Comparison of ENCODE assay signal across 2 cellular contexts in the genomic region with DNA sequence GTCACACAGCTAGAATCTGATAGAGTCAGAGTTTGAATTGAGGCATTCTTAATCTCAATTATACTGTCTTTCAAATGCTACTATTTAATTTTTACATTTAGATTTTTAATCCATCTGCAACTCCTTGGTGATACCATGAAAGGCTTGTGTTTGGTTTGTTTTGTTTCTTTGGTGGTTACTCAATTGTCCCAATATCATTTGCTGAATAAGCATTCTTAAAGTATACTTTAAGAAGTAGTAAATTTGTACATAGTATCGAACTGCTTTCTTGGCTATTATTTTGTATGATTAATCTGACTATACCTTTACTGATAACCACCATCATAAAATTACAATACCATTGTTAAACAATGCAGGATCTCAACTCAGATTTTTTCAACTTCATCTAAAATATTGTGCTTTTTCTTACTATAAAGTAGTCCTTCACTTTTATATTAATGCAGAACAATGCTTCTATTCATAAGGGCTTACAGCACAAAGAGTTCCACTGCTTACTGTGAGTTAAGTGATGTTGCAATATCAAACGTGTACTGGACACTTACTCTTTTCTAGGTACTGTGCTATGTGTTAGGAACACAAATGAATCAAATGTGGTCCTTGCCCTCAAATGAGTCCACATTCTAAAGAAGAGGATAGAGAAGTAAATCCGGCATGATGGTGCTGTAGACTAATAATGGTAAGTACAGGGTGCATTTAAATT.
TF ChIP-seq lines count a peak whose summit lies in the region.

No MANE protein-coding gene starts in this region.

TF ChIP-seq in HepG2, 621 proteins besides CTCF, POLR2A, EP300 and RAD21:
- TF ChIP-seq MAFK (conservative IDR thresholded peaks at IDR 0.05 in 1 of 2, IDR thresholded peaks at IDR 0.05 in 1 of 2; ENCODE audit: low read length in 2 of 2) (peak in 1 of 2 experiments; percentile 65; a peak in 2 of 4 replicates), FOSL1 (CRISPR knock-in tag; IDR thresholded peaks at IDR 0.05; ENCODE audit: borderline replicate concordance) (no peak), CEBPG (CRISPR knock-in tag; IDR thresholded peaks at IDR 0.05) (peak; percentile 77), ZNF263 (CRISPR knock-in tag; IDR thresholded peaks at IDR 0.05) (no peak), GFI1 (CRISPR knock-in tag; IDR thresholded peaks at IDR 0.05; ENCODE audit: borderline replicate concordance) (no peak), ZFY (CRISPR knock-in tag; IDR thresholded peaks at IDR 0.05) (no peak), MAFF (IDR thresholded peaks at IDR 0.05; ENCODE audit: low read depth, low read length) (peak; percentile 59), DZIP1 (CRISPR knock-in tag; IDR thresholded peaks at IDR 0.05) (no peak), ZNF234 (CRISPR knock-in tag; conservative IDR thresholded peaks at IDR 0.05) (no peak), SOX13 (IDR thresholded peaks at IDR 0.05) (no peak), SOX13 (CRISPR knock-in tag; conservative IDR thresholded peaks at IDR 0.05 in 1 of 2, IDR thresholded peaks at IDR 0.05 in 1 of 2) (peak in 1 of 2 experiments; percentile 49; a peak in 1 of 4 replicates), CEBPB (IDR thresholded peaks at IDR 0.05; ENCODE audit: borderline replicate concordance, low read depth, low read length) (peak; percentile 85), HMG20A (CRISPR knock-in tag; IDR thresholded peaks at IDR 0.05; ENCODE audit: borderline replicate concordance) (peak; percentile 32; the same call in 1 of the 2 replicates), SOX5 (CRISPR knock-in tag; IDR thresholded peaks at IDR 0.05; ENCODE audit: borderline replicate concordance) (peak; percentile 19; the same call in 1 of the 2 replicates)

TF ChIP-seq in K562, 482 proteins besides CTCF, POLR2A, EP300 and RAD21:
- TF ChIP-seq ZNF511 (CRISPR knock-in tag; IDR thresholded peaks at IDR 0.05) (no peak), CXXC5 (CRISPR knock-in tag; IDR thresholded peaks at IDR 0.05) (no peak), MAFF (IDR thresholded peaks at IDR 0.05; ENCODE audit: low read length) (peak; percentile 24; the same call in 1 of the 2 replicates), ZNF316 (IDR thresholded peaks at IDR 0.05) (peak; percentile 50), C11orf30 (IDR thresholded peaks at IDR 0.05; ENCODE audit: low read depth) (peak; percentile 8; the same call in 1 of the 2 replicates)
